In the genomic region with DNA sequence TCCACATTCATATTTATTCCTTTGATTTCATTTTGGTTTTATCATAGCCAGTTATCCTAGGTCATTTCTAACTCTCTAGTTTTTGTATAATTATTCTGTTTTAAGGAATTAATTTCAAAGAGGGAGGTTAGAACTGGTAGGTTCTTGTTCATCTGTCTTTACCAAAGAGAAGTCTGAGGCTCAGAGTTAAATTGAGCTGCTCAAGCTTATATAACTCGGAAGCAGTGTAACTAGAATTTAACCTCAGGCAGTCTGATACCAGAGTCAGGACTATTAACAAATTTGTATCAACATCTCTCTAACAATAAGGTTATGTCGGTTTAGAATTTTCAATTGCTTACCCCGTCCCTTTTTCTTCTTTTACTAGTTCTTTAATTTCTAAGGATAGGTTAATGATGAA, we compare ENCODE assay signal across 11 cellular contexts.
"Had no signal": no experiment of that assay in that cellular context is flagged by ENCODE, and none has a peak within 500 bp of the region (broad histone marks: within the 10 kb centered on the region; RNA-seq: fewer than 3 reads in every experiment).

No MANE protein-coding gene starts in this region.

- DNase-seq: activated CD4-positive, alpha-beta T cell treated with anti-CD3 and anti-CD28 coated beads, Interleukin-2, amount 10 ng/mL, durations not matched to agents 24 days and 14 days; activated CD4-positive, CD25-positive, alpha-beta regulatory T cell; activated CD8-positive, alpha-beta memory T cell treated with anti-CD3 and anti-CD28 coated beads, Interleukin-2, amount 50 U/mL, for 48 hours; activated naive CD4-positive, alpha-beta T cell; cortex of kidney; effector memory CD8-positive, alpha-beta T cell; right lobe of liver had no signal

- H3K4me3 ChIP-seq: prostate gland, right lobe of liver had no signal

- H3K27ac ChIP-seq: epithelial cell of prostate, prostate gland, right lobe of liver had no signal

- H3K9me3 ChIP-seq: prostate gland, right lobe of liver had no signal

- H3K4me1 ChIP-seq: right lobe of liver had no signal

- ATAC-seq: effector memory CD8-positive, alpha-beta T cell; left lobe of liver; natural killer cell treated with Interleukin-12 subunit alpha and Interleukin-12 subunit beta and Interleukin-15 and Interleukin-18, amount 100 ng/mL, for 72 hours; right lobe of liver had no signal

- H3K36me3 ChIP-seq: prostate gland, right lobe of liver had no signal

- H3K27me3 ChIP-seq: right lobe of liver had no signal
